In genomic region chr5:14351845-14352712, GRCh38 we compare ENCODE assay signal across 8 cellular contexts.
DNase-seq lines count a peak whose midpoint lies in the region; ATAC-seq and TF ChIP-seq lines count a peak whose summit lies in the region.

No MANE protein-coding gene starts in this region.

- H3K4me1 ChIP-seq in Loucy (ENCODE audit: insufficient read depth, low read length, poor library complexity, severe bottlenecking) (no peaks in the 10 kb centered on the region), prostate gland (replicated peaks) (no peaks in the 10 kb centered on the region), aorta (ENCODE audit: control insufficient read depth in 1 of 2, insufficient read depth in 2 of 2, low read length in 2 of 2) (no peaks in the 10 kb centered on the region)

- TF ChIP-seq POLR2A in prostate gland (IDR thresholded peaks at IDR 0.05) = no peak

- no peak overlapping the region for H3K9ac ChIP-seq in Loucy (ENCODE audit: low read depth, low read length, poor library complexity, severe bottlenecking)

- peak; percentile 23 for DNase-seq in GM04504 (ENCODE audit: low read depth)
- peak; percentile 82 for DNase-seq in H7
- peak; percentile 15 for DNase-seq in SIG-M5 (lab: John Stamatoyannopoulos, UW)
- peak; percentile 60 for DNase-seq in activated naive CD4-positive, alpha-beta T cell treated with Interleukin-2 at 50 U/mL for 16 hours
- DNase-seq in glomerular visceral epithelial cell (ENCODE audit: extremely low spot score) = peak; percentile 74
- peak; percentile 39 for DNase-seq in prostate gland (ENCODE audit: low spot score)
- DNase-seq in aorta = peak; percentile 67 to 83

- H3K9me3 ChIP-seq in Loucy (ENCODE audit: insufficient read depth, low read depth, low read length) = no peaks in the 10 kb centered on the region
- no peaks in the 10 kb centered on the region for H3K9me3 ChIP-seq in prostate gland
- no peaks in the 10 kb centered on the region for H3K9me3 ChIP-seq in aorta (ENCODE audit: control insufficient read depth, low read length)

- no peaks in the 10 kb centered on the region for H4K20me1 ChIP-seq in Loucy (ENCODE audit: insufficient read depth, low read length, poor library complexity, severe bottlenecking)

- TF ChIP-seq CTCF in Loucy (conservative IDR thresholded peaks at IDR 0.05; ENCODE audit: low read length) (peak; percentile 92), prostate gland (IDR thresholded peaks at IDR 0.05) (peak; percentile 77 to 86 (median 84))

- 78% methylated on average over 7 of the region's 7 CpGs for WGBS in prostate gland
- WGBS in aorta, 2 donors = 70 to 75% methylated on average over 7 of the region's 7 CpGs

- no peaks in the 10 kb centered on the region for H3K9me2 ChIP-seq in Loucy (replicated peaks; ENCODE audit: low read depth, low read length)

- H3K79me2 ChIP-seq in Loucy (ENCODE audit: insufficient read depth, low read length) = no peaks in the 10 kb centered on the region

- H3K4me3 ChIP-seq in H7 (ENCODE audit: insufficient read depth, low read depth, low read length) = no peak overlapping the region
- no peak overlapping the region for H3K4me3 ChIP-seq in Loucy (ENCODE audit: low read length, poor library complexity, severe bottlenecking)
- H3K4me3 ChIP-seq in prostate gland = no peak overlapping the region
- no peak overlapping the region for H3K4me3 ChIP-seq in aorta (ENCODE audit: low read length in 2 of 2)

- intact Hi-C loops in prostate gland (cut with DNase I) (loop anchor here (5.0 kb wide), 1 partner anchor 360 kb away; no protein-coding TSS in a partner anchor), aorta (cut with DNase I) (loop anchor here in 1 of 2 donors (5.0 kb wide), 1 partner anchor 295 kb away; no protein-coding TSS in a partner anchor)

- H3K27me3 ChIP-seq in H7 (ENCODE audit: control insufficient read depth, insufficient read depth, low read length) (no peaks in the 10 kb centered on the region), Loucy (ENCODE audit: insufficient read depth, low read length, poor library complexity, severe bottlenecking) (no peaks in the 10 kb centered on the region), prostate gland (replicated peaks; ENCODE audit: insufficient read depth) (no peaks in the 10 kb centered on the region), aorta (ENCODE audit: control insufficient read depth in 1 of 2, insufficient read depth in 2 of 2, low read length in 1 of 2) (no peaks in the 10 kb centered on the region)

- no peak overlapping the region for H3K4me2 ChIP-seq in Loucy (ENCODE audit: low read depth, low read length, poor library complexity, severe bottlenecking)

- peak; percentile 92 for ATAC-seq in aorta (ENCODE audit: low FRiP score)

- no peaks in the 10 kb centered on the region for H3F3A ChIP-seq in Loucy (ENCODE audit: low read depth)

- H2AFZ ChIP-seq in Loucy (ENCODE audit: low read length) = no peak overlapping the region

- no peak overlapping the region for H3K27ac ChIP-seq in prostate gland
- H3K27ac ChIP-seq in aorta (ENCODE audit: low read depth in 1 of 2, low read length in 2 of 2) = no peak overlapping the region

- H3K36me3 ChIP-seq in H7 (replicated peaks; ENCODE audit: control insufficient read depth, insufficient read depth, low read length) (no peaks in the 10 kb centered on the region), Loucy (ENCODE audit: insufficient read depth, low read length) (peaks cover 11% of the 10 kb centered on the region; the same call in 1 of the 2 replicates), prostate gland (no peaks in the 10 kb centered on the region), aorta (ENCODE audit: control insufficient read depth in 1 of 2, insufficient read depth in 2 of 2, low read length in 1 of 2) (peaks cover 0 to 2% of the 10 kb centered on the region in 2 donors)

Comparison
In these comparisons a context has a peak if more than half of its experiments do, and no peak if none do; other contexts are left out.
1. DNase-seq: peak in every context shown above with its lines; median percentile 82 in H7; 75 in aorta; 74 in glomerular visceral epithelial cell; 60 in activated naive CD4-positive, alpha-beta T cell treated with Interleukin-2 at 50 U/mL for 16 hours; 39 in prostate gland; 23 in GM04504; 15 in SIG-M5.